ENCODE assay signal across 1 cellular context in the genomic region with DNA sequence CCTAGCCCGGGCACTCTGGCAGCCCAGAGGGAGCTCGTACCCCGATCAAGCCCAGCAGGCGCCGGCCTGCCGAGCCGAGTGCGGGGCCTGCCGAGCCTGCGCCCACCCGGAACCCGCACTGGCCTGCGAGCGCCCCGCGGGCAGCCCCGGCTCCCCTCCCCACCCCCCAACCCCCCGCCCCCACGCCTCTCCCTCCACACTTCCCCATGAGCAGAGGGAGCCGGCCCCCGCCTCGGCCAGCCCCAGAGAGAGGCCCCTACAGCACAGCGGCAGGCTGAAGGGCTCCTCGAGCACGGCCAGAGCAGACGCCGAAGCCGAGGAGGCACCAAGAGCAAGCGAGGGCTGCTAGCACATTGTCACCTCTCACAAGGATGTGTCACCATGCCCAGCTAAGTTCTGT.
TF ChIP-seq lines count a peak whose summit lies in the region.

No MANE protein-coding gene starts in this region.

TF ChIP-seq in K562, 482 proteins besides CTCF, POLR2A, EP300 and RAD21 (continued from another document and continues in another):
- TF ChIP-seq ZNF318 (IDR thresholded peaks at IDR 0.05; ENCODE audit: borderline replicate concordance in 1 of 2, low read depth in 1 of 2) = no peak
- TF ChIP-seq ATF4 (CRISPR knock-in tag; IDR thresholded peaks at IDR 0.05) = no peak
- TF ChIP-seq YY1 (IDR thresholded peaks at IDR 0.05; ENCODE audit: borderline replicate concordance in 1 of 3, control insufficient read depth in 1 of 3, extremely low read depth in 1 of 3, insufficient read depth in 3 of 3, insufficient read length in 1 of 3, insufficient replicate concordance in 2 of 3, low read depth in 1 of 3, low read length in 2 of 3) = no peak
- no peak for TF ChIP-seq CBX8 (IDR thresholded peaks at IDR 0.05; ENCODE audit: borderline replicate concordance, extremely low read depth, low read depth, low read length, poor library complexity, severe bottlenecking)
- TF ChIP-seq HNRNPH1 (optimal IDR thresholded peaks at IDR 0.05; ENCODE audit: low read depth, low read length) = no peak
- TF ChIP-seq, protein P1, sequence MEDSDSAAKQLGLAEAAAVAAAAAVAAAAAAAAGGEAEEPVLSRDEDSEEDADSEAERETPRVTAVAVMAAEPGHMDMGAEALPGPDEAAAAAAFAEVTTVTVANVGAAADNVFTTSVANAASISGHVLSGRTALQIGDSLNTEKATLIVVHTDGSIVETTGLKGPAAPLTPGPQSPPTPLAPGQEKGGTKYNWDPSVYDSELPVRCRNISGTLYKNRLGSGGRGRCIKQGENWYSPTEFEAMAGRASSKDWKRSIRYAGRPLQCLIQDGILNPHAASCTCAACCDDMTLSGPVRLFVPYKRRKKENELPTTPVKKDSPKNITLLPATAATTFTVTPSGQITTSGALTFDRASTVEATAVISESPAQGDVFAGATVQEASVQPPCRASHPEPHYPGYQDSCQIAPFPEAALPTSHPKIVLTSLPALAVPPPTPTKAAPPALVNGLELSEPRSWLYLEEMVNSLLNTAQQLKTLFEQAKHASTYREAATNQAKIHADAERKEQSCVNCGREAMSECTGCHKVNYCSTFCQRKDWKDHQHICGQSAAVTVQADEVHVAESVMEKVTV (CRISPR knock-in tag; IDR thresholded peaks at IDR 0.05) = no peak
- no peak for TF ChIP-seq SRSF9 (IDR thresholded peaks at IDR 0.05; ENCODE audit: borderline replicate concordance, low read depth, low read length)
- TF ChIP-seq PATZ1 (CRISPR knock-in tag; IDR thresholded peaks at IDR 0.05; ENCODE audit: borderline replicate concordance) = no peak
- no peak for TF ChIP-seq GTF2F1 (IDR thresholded peaks at IDR 0.05; ENCODE audit: low read depth, low read length)
- no peak for TF ChIP-seq CEBPG (CRISPR knock-in tag; IDR thresholded peaks at IDR 0.05)
- TF ChIP-seq CEBPG (tag; conservative IDR thresholded peaks at IDR 0.05 in 1 of 2, IDR thresholded peaks at IDR 0.05 in 1 of 2) = no peak
- TF ChIP-seq, protein P2, sequence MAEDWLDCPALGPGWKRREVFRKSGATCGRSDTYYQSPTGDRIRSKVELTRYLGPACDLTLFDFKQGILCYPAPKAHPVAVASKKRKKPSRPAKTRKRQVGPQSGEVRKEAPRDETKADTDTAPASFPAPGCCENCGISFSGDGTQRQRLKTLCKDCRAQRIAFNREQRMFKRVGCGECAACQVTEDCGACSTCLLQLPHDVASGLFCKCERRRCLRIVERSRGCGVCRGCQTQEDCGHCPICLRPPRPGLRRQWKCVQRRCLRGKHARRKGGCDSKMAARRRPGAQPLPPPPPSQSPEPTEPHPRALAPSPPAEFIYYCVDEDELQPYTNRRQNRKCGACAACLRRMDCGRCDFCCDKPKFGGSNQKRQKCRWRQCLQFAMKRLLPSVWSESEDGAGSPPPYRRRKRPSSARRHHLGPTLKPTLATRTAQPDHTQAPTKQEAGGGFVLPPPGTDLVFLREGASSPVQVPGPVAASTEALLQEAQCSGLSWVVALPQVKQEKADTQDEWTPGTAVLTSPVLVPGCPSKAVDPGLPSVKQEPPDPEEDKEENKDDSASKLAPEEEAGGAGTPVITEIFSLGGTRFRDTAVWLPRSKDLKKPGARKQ (CRISPR knock-in tag; IDR thresholded peaks at IDR 0.05) = no peak
- no peak for TF ChIP-seq HSF4 (CRISPR knock-in tag; IDR thresholded peaks at IDR 0.05; ENCODE audit: borderline replicate concordance)
- TF ChIP-seq ZEB2 (IDR thresholded peaks at IDR 0.05) = no peak
- TF ChIP-seq SREBF1 (IDR thresholded peaks at IDR 0.05; ENCODE audit: borderline replicate concordance, low read depth, low read length) = no peak
- TF ChIP-seq ZNF175 (CRISPR knock-in tag; IDR thresholded peaks at IDR 0.05; ENCODE audit: low read depth) = no peak
- no peak for TF ChIP-seq ADNP (tag; IDR thresholded peaks at IDR 0.05)
- TF ChIP-seq ZNF24 (IDR thresholded peaks at IDR 0.05) = no peak
- no peak for TF ChIP-seq RFX7 (CRISPR knock-in tag; IDR thresholded peaks at IDR 0.05)
- TF ChIP-seq, protein P3, sequence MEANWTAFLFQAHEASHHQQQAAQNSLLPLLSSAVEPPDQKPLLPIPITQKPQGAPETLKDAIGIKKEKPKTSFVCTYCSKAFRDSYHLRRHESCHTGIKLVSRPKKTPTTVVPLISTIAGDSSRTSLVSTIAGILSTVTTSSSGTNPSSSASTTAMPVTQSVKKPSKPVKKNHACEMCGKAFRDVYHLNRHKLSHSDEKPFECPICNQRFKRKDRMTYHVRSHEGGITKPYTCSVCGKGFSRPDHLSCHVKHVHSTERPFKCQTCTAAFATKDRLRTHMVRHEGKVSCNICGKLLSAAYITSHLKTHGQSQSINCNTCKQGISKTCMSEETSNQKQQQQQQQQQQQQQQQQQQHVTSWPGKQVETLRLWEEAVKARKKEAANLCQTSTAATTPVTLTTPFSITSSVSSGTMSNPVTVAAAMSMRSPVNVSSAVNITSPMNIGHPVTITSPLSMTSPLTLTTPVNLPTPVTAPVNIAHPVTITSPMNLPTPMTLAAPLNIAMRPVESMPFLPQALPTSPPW (CRISPR knock-in tag; IDR thresholded peaks at IDR 0.05) = peak; percentile 53; the same call in 1 of the 2 replicates
- TF ChIP-seq ZFPM2 (CRISPR knock-in tag; IDR thresholded peaks at IDR 0.05) = no peak
- no peak for TF ChIP-seq FOXJ2 (tag; IDR thresholded peaks at IDR 0.05)
- TF ChIP-seq SRSF1 (IDR thresholded peaks at IDR 0.05; ENCODE audit: low read depth, low read length) = no peak
- TF ChIP-seq, protein P4, sequence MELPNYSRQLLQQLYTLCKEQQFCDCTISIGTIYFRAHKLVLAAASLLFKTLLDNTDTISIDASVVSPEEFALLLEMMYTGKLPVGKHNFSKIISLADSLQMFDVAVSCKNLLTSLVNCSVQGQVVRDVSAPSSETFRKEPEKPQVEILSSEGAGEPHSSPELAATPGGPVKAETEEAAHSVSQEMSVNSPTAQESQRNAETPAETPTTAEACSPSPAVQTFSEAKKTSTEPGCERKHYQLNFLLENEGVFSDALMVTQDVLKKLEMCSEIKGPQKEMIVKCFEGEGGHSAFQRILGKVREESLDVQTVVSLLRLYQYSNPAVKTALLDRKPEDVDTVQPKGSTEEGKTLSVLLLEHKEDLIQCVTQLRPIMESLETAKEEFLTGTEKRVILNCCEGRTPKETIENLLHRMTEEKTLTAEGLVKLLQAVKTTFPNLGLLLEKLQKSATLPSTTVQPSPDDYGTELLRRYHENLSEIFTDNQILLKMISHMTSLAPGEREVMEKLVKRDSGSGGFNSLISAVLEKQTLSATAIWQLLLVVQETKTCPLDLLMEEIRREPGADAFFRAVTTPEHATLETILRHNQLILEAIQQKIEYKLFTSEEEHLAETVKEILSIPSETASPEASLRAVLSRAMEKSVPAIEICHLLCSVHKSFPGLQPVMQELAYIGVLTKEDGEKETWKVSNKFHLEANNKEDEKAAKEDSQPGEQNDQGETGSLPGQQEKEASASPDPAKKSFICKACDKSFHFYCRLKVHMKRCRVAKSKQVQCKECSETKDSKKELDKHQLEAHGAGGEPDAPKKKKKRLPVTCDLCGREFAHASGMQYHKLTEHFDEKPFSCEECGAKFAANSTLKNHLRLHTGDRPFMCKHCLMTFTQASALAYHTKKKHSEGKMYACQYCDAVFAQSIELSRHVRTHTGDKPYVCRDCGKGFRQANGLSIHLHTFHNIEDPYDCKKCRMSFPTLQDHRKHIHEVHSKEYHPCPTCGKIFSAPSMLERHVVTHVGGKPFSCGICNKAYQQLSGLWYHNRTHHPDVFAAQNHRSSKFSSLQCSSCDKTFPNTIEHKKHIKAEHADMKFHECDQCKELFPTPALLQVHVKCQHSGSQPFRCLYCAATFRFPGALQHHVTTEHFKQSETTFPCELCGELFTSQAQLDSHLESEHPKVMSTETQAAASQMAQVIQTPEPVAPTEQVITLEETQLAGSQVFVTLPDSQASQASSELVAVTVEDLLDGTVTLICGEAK (IDR thresholded peaks at IDR 0.05) = no peak
- TF ChIP-seq, protein P4 (CRISPR knock-in tag; IDR thresholded peaks at IDR 0.05) = no peak
